8 cellular contexts compared by ENCODE assay signal in the genomic region with DNA sequence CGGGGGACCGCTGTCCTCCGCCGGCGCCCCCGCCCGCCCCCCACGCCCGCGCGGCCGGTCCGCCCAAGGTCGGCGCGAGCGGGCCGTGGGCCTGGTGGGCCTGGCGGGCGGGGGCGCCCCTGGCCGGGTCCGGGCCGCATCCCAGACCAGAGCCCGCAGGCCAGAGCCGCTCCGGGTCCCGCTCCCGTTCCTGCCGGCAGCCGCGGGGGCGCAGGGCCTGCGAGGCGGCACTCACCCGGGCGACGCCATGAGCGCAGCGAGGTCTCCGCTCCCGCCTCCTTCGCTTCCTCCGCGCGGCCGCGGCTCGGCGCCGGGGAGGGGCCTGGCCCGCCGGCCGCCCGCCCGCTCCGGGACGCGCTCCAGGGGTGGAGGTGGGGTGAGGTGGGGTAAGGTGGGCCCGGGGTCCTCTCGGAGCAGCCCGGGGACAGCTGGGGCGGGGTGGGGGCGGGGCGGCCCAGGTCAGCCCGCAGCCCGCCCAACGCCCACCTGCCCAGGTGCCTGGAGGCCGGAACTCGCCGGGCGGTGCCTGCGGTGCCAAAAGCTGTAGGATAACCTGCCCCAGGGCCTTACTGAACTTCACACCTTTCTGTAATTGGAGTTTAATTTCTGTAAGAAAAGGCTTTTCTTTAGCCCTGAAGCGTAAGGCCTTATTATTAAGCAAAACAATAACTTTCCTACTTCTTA. TPM values are rescaled to one million over a fixed set of nuclear protein-coding genes. Genes with fewer than 3 reads are reported as not detected.
DNase-seq lines count a peak whose midpoint lies in the region; ATAC-seq, FAIRE-seq and TF ChIP-seq lines count a peak whose summit lies in the region.

A gene with protein sequence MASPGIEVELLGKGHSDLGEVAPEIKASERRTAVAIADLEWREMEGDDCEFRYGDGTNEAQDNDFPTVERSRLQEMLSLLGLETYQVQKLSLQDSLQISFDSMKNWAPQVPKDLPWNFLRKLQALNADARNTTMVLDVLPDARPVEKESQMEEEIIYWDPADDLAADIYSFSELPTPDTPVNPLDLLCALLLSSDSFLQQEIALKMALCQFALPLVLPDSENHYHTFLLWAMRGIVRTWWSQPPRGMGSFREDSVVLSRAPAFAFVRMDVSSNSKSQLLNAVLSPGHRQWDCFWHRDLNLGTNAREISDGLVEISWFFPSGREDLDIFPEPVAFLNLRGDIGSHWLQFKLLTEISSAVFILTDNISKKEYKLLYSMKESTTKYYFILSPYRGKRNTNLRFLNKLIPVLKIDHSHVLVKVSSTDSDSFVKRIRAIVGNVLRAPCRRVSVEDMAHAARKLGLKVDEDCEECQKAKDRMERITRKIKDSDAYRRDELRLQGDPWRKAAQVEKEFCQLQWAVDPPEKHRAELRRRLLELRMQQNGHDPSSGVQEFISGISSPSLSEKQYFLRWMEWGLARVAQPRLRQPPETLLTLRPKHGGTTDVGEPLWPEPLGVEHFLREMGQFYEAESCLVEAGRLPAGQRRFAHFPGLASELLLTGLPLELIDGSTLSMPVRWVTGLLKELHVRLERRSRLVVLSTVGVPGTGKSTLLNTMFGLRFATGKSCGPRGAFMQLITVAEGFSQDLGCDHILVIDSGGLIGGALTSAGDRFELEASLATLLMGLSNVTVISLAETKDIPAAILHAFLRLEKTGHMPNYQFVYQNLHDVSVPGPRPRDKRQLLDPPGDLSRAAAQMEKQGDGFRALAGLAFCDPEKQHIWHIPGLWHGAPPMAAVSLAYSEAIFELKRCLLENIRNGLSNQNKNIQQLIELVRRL (minus strand): TSS at position 270 of the 684 bp plus-strand sequence. CDS start 21 bp downstream, at position 249.

- H3K27ac Mint-ChIP-seq in H9: peak within 1 kb of the TSS; percentile 80 to 93 (median 88); a peak in 2 of 7 replicates

- DNase-seq in GM12892 (ENCODE audit: insufficient read length): peak; percentile 78
- peak; percentile 68 for DNase-seq in H9
- peak; percentile 60 for DNase-seq in NAMALWA (ENCODE audit: low spot score)
- DNase-seq in activated CD4-positive, alpha-beta T cell treated with anti-CD3 and anti-CD28 coated beads for 4 hours: peak; percentile 42 to 49
- DNase-seq in cortex of kidney (lab: John Stamatoyannopoulos, UW): peak; percentile 13
- DNase-seq in left lobe of liver (ENCODE audit: low spot score): peak; percentile 70
- peak; percentile 38 to 50 for DNase-seq in stimulated activated CD4-positive, alpha-beta T cell treated with anti-CD3 and anti-CD28 coated beads, Interleukin-2, amount 100 ng/mL, for 48 hours
- DNase-seq in dedifferentiated amniotic fluid mesenchymal stem cell (ENCODE audit: extremely low spot score): no peak

- TF ChIP-seq CTCF in H9 (conservative IDR thresholded peaks at IDR 0.05): no peak

- no peak within 1 kb of the TSS for H2BK120ac ChIP-seq in H9 (ENCODE audit: low read depth, low read length, poor library complexity, severe bottlenecking)

- TF ChIP-seq POLR2A in GM12892 (IDR thresholded peaks at IDR 0.05; ENCODE audit: low read depth, low read length): peak; percentile 76; the same call in 1 of the 2 replicates

- no peak within 1 kb of the TSS for H3K27ac ChIP-seq in H9 (ENCODE audit: insufficient read length, low read depth, low read length)

- no peak within 1 kb of the TSS for H3K56ac ChIP-seq in H9 (ENCODE audit: insufficient read length, low read depth, low read length)

- no peak within 1 kb of the TSS for H2BK12ac ChIP-seq in H9 (ENCODE audit: insufficient read length, low read depth, low read length)

- ATAC-seq in left lobe of liver: peak; percentile 83

- 0 out of 2 replicates have a peak, but pooled peaks cover 3% of the 10 kb centered on the region for H3K4me1 ChIP-seq in H9 (ENCODE audit: insufficient read depth, low read length)

- peak within 1 kb of the TSS; percentile 59 for H3K4me2 ChIP-seq in H9 (ENCODE audit: insufficient read depth, insufficient read length, low read length)

- no peak within 1 kb of the TSS for H3T11ph ChIP-seq in H9 (ENCODE audit: low read length)

- no peak within 1 kb of the TSS for H3K18ac ChIP-seq in H9 (ENCODE audit: insufficient read length, low read depth, low read length)

- no peaks in the 10 kb centered on the region for H3K36me3 Mint-ChIP-seq in H9 (ENCODE audit: insufficient read depth in 1 of 3, low read depth in 3 of 3)

- H3K4ac ChIP-seq in H9 (ENCODE audit: low read depth, low read length): no peak within 1 kb of the TSS

- no peak within 1 kb of the TSS for H2BK20ac ChIP-seq in H9 (ENCODE audit: low read depth, low read length, poor library complexity, severe bottlenecking)

- no peak within 1 kb of the TSS for H4K5ac ChIP-seq in H9 (ENCODE audit: insufficient read length, low read depth, low read length)

- no CpG with 5 or more reads among the region's 74 CpGs for WGBS in H9 (ENCODE audit: extremely low coverage, insufficient read length, low lambda C conversion rate)

- H3K4me3 Mint-ChIP-seq in H9: peak within 1 kb of the TSS; percentile 87 to 96

- no peaks in the 10 kb centered on the region for H3K9me3 Mint-ChIP-seq in H9

- H3K23ac ChIP-seq in H9 (ENCODE audit: insufficient read length, low read depth, low read length): no peak within 1 kb of the TSS

- peaks cover 29 to 37% of the 10 kb centered on the region in 2 experiments for H3K4me1 Mint-ChIP-seq in H9

- no peaks in the 10 kb centered on the region for H3K23me2 ChIP-seq in H9 (ENCODE audit: insufficient read length, low read depth, low read length, poor library complexity, severe bottlenecking)

- no peaks in the 10 kb centered on the region for H4K20me1 ChIP-seq in H9 (ENCODE audit: control insufficient read depth, insufficient read depth, insufficient read length)

- H3K79me1 ChIP-seq in H9 (ENCODE audit: insufficient read depth, low read depth, low read length, poor library complexity, severe bottlenecking): no peaks in the 10 kb centered on the region

- H3K27me3 ChIP-seq in H9 (ENCODE audit: insufficient read depth, low read length): no peaks in the 10 kb centered on the region

- FAIRE-seq in GM12892 (lab: Jason Lieb, UNC): peak; percentile 58

- H4K91ac ChIP-seq in H9 (ENCODE audit: insufficient read length, low read depth, low read length): no peak within 1 kb of the TSS

- H2AFZ ChIP-seq in H9 (ENCODE audit: low read length): no peak within 1 kb of the TSS

- H2BK5ac ChIP-seq in H9 (ENCODE audit: insufficient read length, low read length): no peak within 1 kb of the TSS

- H3K14ac ChIP-seq in H9 (ENCODE audit: insufficient read depth, low read length): peak within 1 kb of the TSS; percentile 63; the same call in 1 of the 2 replicates

- H3K27me3 Mint-ChIP-seq in H9 (ENCODE audit: low read depth): no peaks in the 10 kb centered on the region

- H3K9me3 ChIP-seq in H9 (ENCODE audit: control insufficient read depth, low read depth, low read length): no peaks in the 10 kb centered on the region

- peak within 1 kb of the TSS; percentile 26 for H3K9ac ChIP-seq in H9 (ENCODE audit: extremely low read depth, insufficient read length, low read length)

- no peak within 1 kb of the TSS for H2BK15ac ChIP-seq in H9 (ENCODE audit: low read depth, low read length)

- no peak within 1 kb of the TSS for H2AK5ac ChIP-seq in H9 (ENCODE audit: insufficient read length, low read length)

- no peaks in the 10 kb centered on the region; the same call in 1 of the 2 replicates for H3K79me2 ChIP-seq in H9 (ENCODE audit: insufficient read depth, low read length)

- H4K8ac ChIP-seq in H9 (replicated peaks; ENCODE audit: insufficient read length, low read depth, low read length): no peak within 1 kb of the TSS

RNA-seq across cellular contexts. Expression of the gene that starts here (rescaled TPM):
- 10.9 TPM for polyA plus RNA-seq in GM12892 (2012; ENCODE audit: missing spikeins)
- total RNA-seq in H9 (2021): 30.5 and 30.7 TPM in 2 replicates
- 18.0 TPM for total RNA-seq in left lobe of liver
